Comparison of ENCODE assay signal across 9 cellular contexts in the genomic region with DNA sequence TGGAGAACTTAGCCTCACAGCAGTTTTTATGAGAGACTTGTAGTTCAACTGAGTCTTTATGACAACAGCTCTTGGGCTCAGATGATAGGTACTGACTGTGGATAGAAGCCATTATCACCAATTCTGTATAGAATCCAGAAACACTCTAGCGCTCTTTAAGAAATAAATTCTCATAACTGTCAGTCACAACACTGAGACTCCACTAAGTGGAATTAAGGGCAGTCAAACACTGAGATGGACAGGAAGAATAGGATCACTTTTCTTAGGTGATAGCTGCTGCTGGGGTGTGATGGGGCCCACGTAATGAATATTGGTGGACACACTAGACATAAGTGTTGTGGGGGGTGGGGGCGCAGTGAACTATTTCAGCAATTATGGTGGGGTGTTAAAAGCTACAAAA.
"Had no signal": no experiment of that assay in that cellular context is flagged by ENCODE, and none has a peak within 500 bp of the region (broad histone marks: within the 10 kb centered on the region; RNA-seq: fewer than 3 reads in every experiment).

No MANE protein-coding gene starts in this region.

- H3K36me3 ChIP-seq: HAP-1 had no signal

- H3K4me1 ChIP-seq: HAP-1 had no signal

- ATAC-seq: GM23338, HCT116 had no signal

- H3K27ac ChIP-seq: GM23248 had no signal

- H3K9ac ChIP-seq: GM23248 had no signal

- H3K4me2 ChIP-seq: GM23338 had no signal

- H2AFZ ChIP-seq: GM23248, GM23338 had no signal

- DNase-seq: GM23248, GOT3, H7, H9, HCEC 1CT, HFFc6 had no signal

- H3K4me3 ChIP-seq: GM23248, GM23338, HAP-1 had no signal

- H3K9me3 ChIP-seq: HAP-1 had no signal
